In the genomic region with DNA sequence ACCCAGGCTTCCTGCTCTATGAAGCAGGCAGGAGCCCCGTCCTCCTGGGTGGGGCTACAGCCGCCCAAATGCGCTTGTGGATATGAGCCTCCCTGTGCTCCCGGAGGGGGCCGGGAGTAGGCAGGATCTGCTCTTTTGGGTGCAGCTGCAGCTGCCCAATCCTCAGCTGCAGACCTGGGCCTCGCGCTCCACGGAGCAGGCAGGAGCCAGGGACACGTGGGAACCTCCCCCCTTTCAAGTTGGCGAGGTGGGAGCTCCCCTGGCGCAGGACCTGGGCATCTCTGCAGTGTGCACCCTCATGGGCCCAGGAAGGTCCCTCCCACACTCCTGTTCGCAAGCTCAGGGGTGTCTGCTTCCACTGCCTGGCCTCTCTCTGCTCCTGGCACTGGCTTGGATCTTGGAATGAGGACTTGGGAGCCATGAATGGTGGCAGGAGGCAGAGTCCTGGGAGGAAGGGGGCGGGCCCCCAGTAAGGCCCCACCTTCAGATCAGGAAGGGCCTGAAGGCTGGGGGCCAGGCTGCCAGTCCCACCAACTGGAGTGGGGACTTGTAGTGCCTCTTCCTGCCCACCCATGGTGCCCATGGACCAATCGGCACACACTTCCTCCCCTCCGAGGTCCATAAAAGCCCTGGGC, we compare ENCODE assay signal across 23 cellular contexts.
DNase-seq lines count a peak whose midpoint lies in the region; ATAC-seq and TF ChIP-seq lines count a peak whose summit lies in the region.
"Had no signal": no experiment of that assay in that cellular context is flagged by ENCODE, and none has a peak within 500 bp of the region (broad histone marks: within the 10 kb centered on the region; RNA-seq: fewer than 3 reads in every experiment).

No MANE protein-coding gene starts in this region.

- peaks cover 8% of the 10 kb centered on the region for H3K27me3 Mint-ChIP-seq in dendritic cell treated with granulocyte-macrophage colony-stimulating factor and Interleukin-4, amounts not matched to agents 40 ng/mL and 50 ng/mL, for 4 days

- no peak overlapping the region for H2BK120ac ChIP-seq in trophoblast cell (ENCODE audit: insufficient read depth, low read length, poor library complexity)

- H3K9ac ChIP-seq in HCT116 (ENCODE audit: low read length) (no peak overlapping the region), trophoblast cell (ENCODE audit: low read length) (no peak overlapping the region)
- H3K9ac ChIP-seq: SK-N-SH had no signal

- peak overlapping the region; percentile 6 for H3K27ac Mint-ChIP-seq in dendritic cell treated with granulocyte-macrophage colony-stimulating factor and Interleukin-4, amounts not matched to agents 40 ng/mL and 50 ng/mL, for 4 days
- H3K27ac Mint-ChIP-seq: CD4-positive, CD25-positive, alpha-beta regulatory T cell had no signal

- H2AK5ac ChIP-seq in trophoblast cell (ENCODE audit: low read length), result no peak overlapping the region

- H3K9me2 ChIP-seq in HCT116 (ENCODE audit: insufficient read depth), result no peaks in the 10 kb centered on the region
- H3K9me2 ChIP-seq: SK-N-SH had no signal

- H3K9me3 ChIP-seq in HCT116 (ENCODE audit: control insufficient read depth in 1 of 2, insufficient read depth in 1 of 2, low read depth in 1 of 2, low read length in 2 of 2), result no peaks in the 10 kb centered on the region
- H3K9me3 ChIP-seq in trophoblast cell (ENCODE audit: insufficient read depth, low read depth, low read length), result no peaks in the 10 kb centered on the region
- H3K9me3 ChIP-seq: BE2C, MG63, SK-N-SH had no signal

- no peak overlapping the region for H4K8ac ChIP-seq in trophoblast cell (ENCODE audit: low read depth, low read length)

- no peak overlapping the region for H3K4me3 Mint-ChIP-seq in dendritic cell treated with granulocyte-macrophage colony-stimulating factor and Interleukin-4, amounts not matched to agents 40 ng/mL and 50 ng/mL, for 4 days
- H3K4me3 Mint-ChIP-seq: CD4-positive, CD25-positive, alpha-beta regulatory T cell had no signal

- no peaks in the 10 kb centered on the region for H3K79me2 ChIP-seq in HCT116 (ENCODE audit: insufficient read depth, low read length)
- H3K79me2 ChIP-seq in trophoblast cell (ENCODE audit: control insufficient read depth, insufficient read depth, low read length, poor library complexity), result no peaks in the 10 kb centered on the region

- WGBS in trophoblast cell (ENCODE audit: extremely low coverage, insufficient coverage, insufficient read length), result no CpG with 5 or more reads among the region's 15 CpGs

- H3K4me2 ChIP-seq in HCT116 (ENCODE audit: low read length), result no peak overlapping the region
- no peak overlapping the region for H3K4me2 ChIP-seq in trophoblast cell (ENCODE audit: low read length)
- H3K4me2 ChIP-seq: SK-N-SH had no signal

- no peaks in the 10 kb centered on the region for H3K79me1 ChIP-seq in trophoblast cell (ENCODE audit: low read length)

- H2BK12ac ChIP-seq in trophoblast cell (ENCODE audit: low read length), result no peak overlapping the region

- H3K36me3 ChIP-seq in HCT116 (ENCODE audit: control insufficient read depth in 1 of 2, insufficient read depth in 2 of 2, low read length in 2 of 2) (no peaks in the 10 kb centered on the region), trophoblast cell (ENCODE audit: control insufficient read depth in 1 of 2, insufficient read depth in 2 of 2, low read length in 2 of 2) (no peaks in the 10 kb centered on the region)
- H3K36me3 ChIP-seq: BE2C, MG63 had no signal

- intact Hi-C loops in HCT116 (cut with micrococcal nuclease), result no loop called here
- intact Hi-C loops in dendritic cell treated with granulocyte-macrophage colony-stimulating factor and Interleukin-4, amounts not matched to agents 40 ng/mL and 50 ng/mL, for 4 days (cut with micrococcal nuclease), result no loop called here

- no peak for TF ChIP-seq CTCF in HCT116 (IDR thresholded peaks at IDR 0.05 in 2 of 3, conservative IDR thresholded peaks at IDR 0.05 in 1 of 3; ENCODE audit: borderline replicate concordance in 1 of 3, insufficient read depth in 1 of 3, low read depth in 2 of 3, low read length in 2 of 3)

- no peak overlapping the region for H3K4me3 ChIP-seq in HCT116 (replicated peaks in 1 of 2; ENCODE audit: low read depth in 1 of 2, low read length in 2 of 2)
- peak overlapping the region; percentile 2 for H3K4me3 ChIP-seq in trophoblast cell (ENCODE audit: low read depth, low read length)
- H3K4me3 ChIP-seq: MG63 had no signal

- H3K27ac ChIP-seq in HCT116 (ENCODE audit: low read depth, low read length) (no peak overlapping the region), trophoblast cell (ENCODE audit: low read depth, low read length) (no peak overlapping the region)

- H3K18ac ChIP-seq in trophoblast cell (ENCODE audit: low read length), result no peak overlapping the region

- no peak overlapping the region for H3K14ac ChIP-seq in trophoblast cell (ENCODE audit: low read length)

- RAD21 ChIA-PET in HCT116 (lab: Charles Lee; ENCODE audit: low non-redundant PET in 1 of 2, low total read pairs in 2 of 2, uncharacterized antibody in 2 of 2, unreplicated experiment in 2 of 2), result interaction anchor here in 1 of 2 experiments (1.5 to 1.9 kb wide), 2 partner anchors 393 to 506 kb away, joined by 6 to 9 read pairs; no protein-coding TSS in a partner anchor

- H3K4me1 ChIP-seq in HCT116 (ENCODE audit: control insufficient read depth in 1 of 2, insufficient read depth in 2 of 2, low read length in 2 of 2) (no peaks in the 10 kb centered on the region), trophoblast cell (ENCODE audit: control insufficient read depth in 1 of 2, insufficient read depth in 2 of 2, low read length in 2 of 2) (no peaks in the 10 kb centered on the region)
- H3K4me1 ChIP-seq: BE2C had no signal

- POLR2A ChIA-PET in HCT116 (lab: Charles Lee), result interaction anchor here (1.3 kb wide), 2 partner anchors 13 to 101 kb away, joined by 3 to 5 read pairs; partner anchors contain the start of gene M6PR

- CTCF ChIA-PET in HCT116 (lab: Charles Lee), result interaction anchor here (0.7 to 3.4 kb wide), 14 partner anchors 8 to 550 kb away, joined by 3 to 31 read pairs (median 7); partner anchors contain the start of gene M6PR

- no peak for TF ChIP-seq POLR2A in HCT116 (IDR thresholded peaks at IDR 0.05; ENCODE audit: borderline replicate concordance, extremely low read depth, insufficient read depth, insufficient read length)

- DNase-seq in HCT116 (ENCODE audit: low read depth, low spot score) (no peak), trophoblast cell (no peak), kidney tubule cell (ENCODE audit: low spot score) (no peak), DMS79 treated with DMSO at 0.1 percent for 48 hours (lab: John Stamatoyannopoulos, UW) (no peak), HuH-7 (ENCODE audit: low spot score) (no peak)
- DNase-seq: BE2C; CD4-positive, CD25-positive, alpha-beta regulatory T cell; DMS153; GOT3; HCEC 1CT; KG1; MG63; NCI-H1105 treated with DMSO at 0.1 percent for 48 hours; NCI-H146; NCI-H1930; NCI-H2107; NCI-H446; NCI-H524 treated with DMSO at 0.1 percent for 48 hours; NCI-H774; PC-3; SK-N-SH had no signal

- H3K9me3 Mint-ChIP-seq in dendritic cell treated with granulocyte-macrophage colony-stimulating factor and Interleukin-4, amounts not matched to agents 40 ng/mL and 50 ng/mL, for 4 days, result no peaks in the 10 kb centered on the region

- H3K23ac ChIP-seq in trophoblast cell (ENCODE audit: low read length), result no peak overlapping the region

- no peak overlapping the region for H2BK5ac ChIP-seq in trophoblast cell (ENCODE audit: low read depth, low read length, poor library complexity)

- ATAC-seq in HCT116 (0 out of 2 replicates have a peak, but pooled peaks have one; percentile 30), GM21390 (IDR thresholded peaks at IDR 0.05; ENCODE audit: unreplicated experiment) (no peak)
- ATAC-seq: PC-3 had no signal

- no peaks in the 10 kb centered on the region for H4K20me1 ChIP-seq in HCT116 (ENCODE audit: insufficient read depth)

- H4K91ac ChIP-seq in trophoblast cell (ENCODE audit: low read depth, low read length), result no peak overlapping the region

- TF ChIP-seq RAD21 in HCT116 (IDR thresholded peaks at IDR 0.05; ENCODE audit: low read depth), result no peak

- H3K4me1 Mint-ChIP-seq in dendritic cell treated with granulocyte-macrophage colony-stimulating factor and Interleukin-4, amounts not matched to agents 40 ng/mL and 50 ng/mL, for 4 days (ENCODE audit: low read depth), result peaks cover 23% of the 10 kb centered on the region

- H4K12ac ChIP-seq in trophoblast cell (ENCODE audit: low read depth, low read length), result no peak overlapping the region

- no TSS peak for BruUV-seq in HCT116 (replicated peaks; lab: Mats Ljungman, UMichigan)

- H2AFZ ChIP-seq in HCT116 (ENCODE audit: low read depth, low read length, poor library complexity, severe bottlenecking), result no peak overlapping the region
- no peak overlapping the region for H2AFZ ChIP-seq in trophoblast cell (ENCODE audit: insufficient read depth, low read length, poor library complexity)

- H3K27me3 ChIP-seq in HCT116 (ENCODE audit: insufficient read depth, low read length) (peaks cover 6% of the 10 kb centered on the region; the same call in 1 of the 2 replicates), trophoblast cell (ENCODE audit: insufficient read depth, low read length) (no peaks in the 10 kb centered on the region)

- H3K36me3 Mint-ChIP-seq in dendritic cell treated with granulocyte-macrophage colony-stimulating factor and Interleukin-4, amounts not matched to agents 40 ng/mL and 50 ng/mL, for 4 days (ENCODE audit: low read depth), result no peaks in the 10 kb centered on the region
- H3K36me3 Mint-ChIP-seq: CD4-positive, CD25-positive, alpha-beta regulatory T cell had no signal

- H3K4ac ChIP-seq in trophoblast cell (ENCODE audit: low read depth, low read length), result no peak overlapping the region

TF ChIP-seq in HCT116, 20 proteins besides CTCF, POLR2A, EP300 and RAD21:
- TF ChIP-seq EZH2 (IDR thresholded peaks at IDR 0.05), result no peak
